ENCODE assay signal across 1 cellular context in the genomic region with DNA sequence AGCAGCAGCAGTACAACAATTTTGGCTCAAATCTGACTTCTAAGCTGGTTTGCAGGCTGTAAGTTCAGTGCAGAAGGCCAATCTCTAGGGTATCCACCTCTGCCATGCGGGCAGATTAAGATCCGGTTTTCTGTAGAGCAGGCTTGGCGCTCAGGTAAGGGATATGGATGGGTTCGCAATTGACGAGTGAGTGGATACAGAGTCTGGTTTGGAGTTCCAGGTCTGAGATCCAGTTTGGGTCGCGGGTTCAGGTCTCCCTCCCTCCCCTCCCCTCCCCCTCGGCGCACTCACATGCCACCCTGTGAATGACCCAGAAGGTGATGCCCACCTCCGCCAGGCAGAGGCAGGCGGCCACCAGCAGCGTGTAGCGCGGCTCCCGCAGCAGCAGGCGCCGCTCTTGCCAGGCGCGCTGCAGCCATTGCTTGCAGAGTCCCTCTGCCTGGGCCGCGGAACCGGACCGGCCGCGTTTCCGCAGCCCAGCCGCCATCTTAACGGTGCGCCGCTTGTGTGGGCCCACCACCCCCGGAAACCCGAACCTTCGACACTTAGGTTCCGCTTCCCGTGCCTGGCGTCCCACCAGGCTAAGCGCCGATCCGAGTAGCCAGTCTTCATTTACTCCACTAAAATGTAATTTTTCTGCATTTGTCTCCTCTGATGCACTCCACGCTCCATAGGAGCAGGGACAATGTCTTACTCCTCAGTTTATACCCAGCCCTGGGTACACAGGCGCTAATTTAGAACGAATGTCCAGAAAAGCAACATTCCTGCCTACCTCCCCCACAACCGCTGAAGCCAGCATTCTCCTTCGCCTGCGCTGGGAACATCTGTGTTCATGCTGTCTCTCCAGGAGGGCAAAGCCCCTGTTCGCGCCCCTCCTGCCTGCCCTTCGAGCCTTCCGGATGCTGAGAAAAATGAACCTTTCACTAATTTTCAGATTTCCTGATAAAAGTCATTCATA.
TF ChIP-seq lines count a peak whose summit lies in the region.

A gene (minus strand): TSS at position 509 of the 958 bp plus-strand sequence. CDS start 22 bp downstream, at position 487.

TF ChIP-seq in HepG2, 621 proteins besides CTCF, POLR2A, EP300 and RAD21 (continued from another document and continues in another):
- TF ChIP-seq, protein P1, sequence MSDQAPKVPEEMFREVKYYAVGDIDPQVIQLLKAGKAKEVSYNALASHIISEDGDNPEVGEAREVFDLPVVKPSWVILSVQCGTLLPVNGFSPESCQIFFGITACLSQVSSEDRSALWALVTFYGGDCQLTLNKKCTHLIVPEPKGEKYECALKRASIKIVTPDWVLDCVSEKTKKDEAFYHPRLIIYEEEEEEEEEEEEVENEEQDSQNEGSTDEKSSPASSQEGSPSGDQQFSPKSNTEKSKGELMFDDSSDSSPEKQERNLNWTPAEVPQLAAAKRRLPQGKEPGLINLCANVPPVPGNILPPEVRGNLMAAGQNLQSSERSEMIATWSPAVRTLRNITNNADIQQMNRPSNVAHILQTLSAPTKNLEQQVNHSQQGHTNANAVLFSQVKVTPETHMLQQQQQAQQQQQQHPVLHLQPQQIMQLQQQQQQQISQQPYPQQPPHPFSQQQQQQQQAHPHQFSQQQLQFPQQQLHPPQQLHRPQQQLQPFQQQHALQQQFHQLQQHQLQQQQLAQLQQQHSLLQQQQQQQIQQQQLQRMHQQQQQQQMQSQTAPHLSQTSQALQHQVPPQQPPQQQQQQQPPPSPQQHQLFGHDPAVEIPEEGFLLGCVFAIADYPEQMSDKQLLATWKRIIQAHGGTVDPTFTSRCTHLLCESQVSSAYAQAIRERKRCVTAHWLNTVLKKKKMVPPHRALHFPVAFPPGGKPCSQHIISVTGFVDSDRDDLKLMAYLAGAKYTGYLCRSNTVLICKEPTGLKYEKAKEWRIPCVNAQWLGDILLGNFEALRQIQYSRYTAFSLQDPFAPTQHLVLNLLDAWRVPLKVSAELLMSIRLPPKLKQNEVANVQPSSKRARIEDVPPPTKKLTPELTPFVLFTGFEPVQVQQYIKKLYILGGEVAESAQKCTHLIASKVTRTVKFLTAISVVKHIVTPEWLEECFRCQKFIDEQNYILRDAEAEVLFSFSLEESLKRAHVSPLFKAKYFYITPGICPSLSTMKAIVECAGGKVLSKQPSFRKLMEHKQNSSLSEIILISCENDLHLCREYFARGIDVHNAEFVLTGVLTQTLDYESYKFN (CRISPR knock-in tag; conservative IDR thresholded peaks at IDR 0.05), result no peak
- TF ChIP-seq KDM4B (CRISPR knock-in tag; IDR thresholded peaks at IDR 0.05), result peak; percentile 67
- no peak for TF ChIP-seq ZNF292 (CRISPR knock-in tag; IDR thresholded peaks at IDR 0.05; ENCODE audit: borderline replicate concordance, low read depth)
- TF ChIP-seq BCL6 (CRISPR knock-in tag; IDR thresholded peaks at IDR 0.05), result peak; percentile 54
- TF ChIP-seq, protein P2, sequence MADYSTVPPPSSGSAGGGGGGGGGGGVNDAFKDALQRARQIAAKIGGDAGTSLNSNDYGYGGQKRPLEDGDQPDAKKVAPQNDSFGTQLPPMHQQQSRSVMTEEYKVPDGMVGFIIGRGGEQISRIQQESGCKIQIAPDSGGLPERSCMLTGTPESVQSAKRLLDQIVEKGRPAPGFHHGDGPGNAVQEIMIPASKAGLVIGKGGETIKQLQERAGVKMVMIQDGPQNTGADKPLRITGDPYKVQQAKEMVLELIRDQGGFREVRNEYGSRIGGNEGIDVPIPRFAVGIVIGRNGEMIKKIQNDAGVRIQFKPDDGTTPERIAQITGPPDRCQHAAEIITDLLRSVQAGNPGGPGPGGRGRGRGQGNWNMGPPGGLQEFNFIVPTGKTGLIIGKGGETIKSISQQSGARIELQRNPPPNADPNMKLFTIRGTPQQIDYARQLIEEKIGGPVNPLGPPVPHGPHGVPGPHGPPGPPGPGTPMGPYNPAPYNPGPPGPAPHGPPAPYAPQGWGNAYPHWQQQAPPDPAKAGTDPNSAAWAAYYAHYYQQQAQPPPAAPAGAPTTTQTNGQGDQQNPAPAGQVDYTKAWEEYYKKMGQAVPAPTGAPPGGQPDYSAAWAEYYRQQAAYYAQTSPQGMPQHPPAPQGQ (CRISPR knock-in tag; IDR thresholded peaks at IDR 0.05; ENCODE audit: borderline replicate concordance), result no peak
- no peak for TF ChIP-seq ZNF546 (CRISPR knock-in tag; conservative IDR thresholded peaks at IDR 0.05)
- TF ChIP-seq HNF4G (IDR thresholded peaks at IDR 0.05; ENCODE audit: borderline replicate concordance, low read depth, low read length), result no peak; the same call in 1 of the 2 replicates
- no peak for TF ChIP-seq HNF4G (CRISPR knock-in tag; IDR thresholded peaks at IDR 0.05; ENCODE audit: borderline replicate concordance, low read depth)
- TF ChIP-seq CHD4 (IDR thresholded peaks at IDR 0.05; ENCODE audit: borderline replicate concordance, low read length), result no peak
- no peak for TF ChIP-seq GLI4 (CRISPR knock-in tag; IDR thresholded peaks at IDR 0.05; ENCODE audit: borderline replicate concordance)
- peak; percentile 87; the same call in 1 of the 2 replicates for TF ChIP-seq NRL (CRISPR knock-in tag; IDR thresholded peaks at IDR 0.05; ENCODE audit: borderline replicate concordance)
- TF ChIP-seq ZNF768 (CRISPR knock-in tag; IDR thresholded peaks at IDR 0.05), result peak; percentile 83
- TF ChIP-seq SOX6 (IDR thresholded peaks at IDR 0.05), result no peak
- TF ChIP-seq SOX6 (CRISPR knock-in tag; IDR thresholded peaks at IDR 0.05), result peak; percentile 42
- 0 out of 2 replicates have a peak, but pooled peaks have one; percentile 48 for TF ChIP-seq ZFP1 (CRISPR knock-in tag; IDR thresholded peaks at IDR 0.05)
- peak; percentile 80; the same call in 1 of the 2 replicates for TF ChIP-seq TP53 (CRISPR knock-in tag; conservative IDR thresholded peaks at IDR 0.05)
- TF ChIP-seq PHB2 (IDR thresholded peaks at IDR 0.05; ENCODE audit: partially characterized antibody), result no peak
- TF ChIP-seq MED8 (CRISPR knock-in tag; IDR thresholded peaks at IDR 0.05; ENCODE audit: insufficient replicate concordance), result peak; percentile 90
- TF ChIP-seq RBAK (CRISPR knock-in tag; IDR thresholded peaks at IDR 0.05), result no peak
- peak; percentile 87; the same call in 1 of the 2 replicates for TF ChIP-seq BORCS8-MEF2B (CRISPR knock-in tag; IDR thresholded peaks at IDR 0.05)
- no peak for TF ChIP-seq ZNF282 (IDR thresholded peaks at IDR 0.05; ENCODE audit: partially characterized antibody)
- TF ChIP-seq KDM5B (CRISPR knock-in tag; IDR thresholded peaks at IDR 0.05; ENCODE audit: borderline replicate concordance), result peak; percentile 87
- TF ChIP-seq, protein P3, sequence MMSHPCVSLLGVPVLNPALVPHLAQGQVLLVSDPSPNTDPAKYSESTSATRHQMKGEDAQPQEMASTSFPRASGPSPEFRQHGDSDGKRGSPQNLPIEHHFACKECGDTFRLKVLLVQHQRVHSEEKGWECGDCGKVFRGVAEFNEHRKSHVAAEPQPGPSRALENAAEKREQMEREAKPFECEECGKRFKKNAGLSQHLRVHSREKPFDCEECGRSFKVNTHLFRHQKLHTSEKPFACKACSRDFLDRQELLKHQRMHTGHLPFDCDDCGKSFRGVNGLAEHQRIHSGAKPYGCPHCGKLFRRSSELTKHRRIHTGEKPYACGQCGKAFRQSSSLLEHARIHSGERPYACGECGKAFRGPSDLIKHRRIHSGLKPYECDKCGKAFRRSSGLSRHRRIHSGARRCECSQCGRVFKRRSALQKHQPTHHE (CRISPR knock-in tag; IDR thresholded peaks at IDR 0.05; ENCODE audit: borderline replicate concordance), result 0 out of 2 replicates have a peak, but pooled peaks have one; percentile 47
- TF ChIP-seq, protein P4, sequence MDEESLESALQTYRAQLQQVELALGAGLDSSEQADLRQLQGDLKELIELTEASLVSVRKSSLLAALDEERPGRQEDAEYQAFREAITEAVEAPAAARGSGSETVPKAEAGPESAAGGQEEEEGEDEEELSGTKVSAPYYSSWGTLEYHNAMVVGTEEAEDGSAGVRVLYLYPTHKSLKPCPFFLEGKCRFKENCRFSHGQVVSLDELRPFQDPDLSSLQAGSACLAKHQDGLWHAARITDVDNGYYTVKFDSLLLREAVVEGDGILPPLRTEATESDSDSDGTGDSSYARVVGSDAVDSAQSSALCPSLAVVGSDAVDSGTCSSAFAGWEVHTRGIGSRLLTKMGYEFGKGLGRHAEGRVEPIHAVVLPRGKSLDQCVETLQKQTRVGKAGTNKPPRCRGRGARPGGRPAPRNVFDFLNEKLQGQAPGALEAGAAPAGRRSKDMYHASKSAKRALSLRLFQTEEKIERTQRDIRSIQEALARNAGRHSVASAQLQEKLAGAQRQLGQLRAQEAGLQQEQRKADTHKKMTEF (CRISPR knock-in tag; IDR thresholded peaks at IDR 0.05), result peak; percentile 66; the same call in 1 of the 2 replicates
- no peak for TF ChIP-seq NONO (IDR thresholded peaks at IDR 0.05)
- peak; percentile 84 for TF ChIP-seq NONO (CRISPR knock-in tag; conservative IDR thresholded peaks at IDR 0.05)
- peak; percentile 91 for TF ChIP-seq MTF2 (CRISPR knock-in tag; IDR thresholded peaks at IDR 0.05; ENCODE audit: borderline replicate concordance)
- peak; percentile 75 for TF ChIP-seq ZC3H13 (CRISPR knock-in tag; IDR thresholded peaks at IDR 0.05)
- peak; percentile 91 for TF ChIP-seq ZNF773 (CRISPR knock-in tag; IDR thresholded peaks at IDR 0.05; ENCODE audit: borderline replicate concordance)
- peak; percentile 94; the same call in 2 of the 3 replicates for TF ChIP-seq MXI1 (IDR thresholded peaks at IDR 0.05; ENCODE audit: borderline replicate concordance, low read depth, low read length)
- TF ChIP-seq, protein P5, sequence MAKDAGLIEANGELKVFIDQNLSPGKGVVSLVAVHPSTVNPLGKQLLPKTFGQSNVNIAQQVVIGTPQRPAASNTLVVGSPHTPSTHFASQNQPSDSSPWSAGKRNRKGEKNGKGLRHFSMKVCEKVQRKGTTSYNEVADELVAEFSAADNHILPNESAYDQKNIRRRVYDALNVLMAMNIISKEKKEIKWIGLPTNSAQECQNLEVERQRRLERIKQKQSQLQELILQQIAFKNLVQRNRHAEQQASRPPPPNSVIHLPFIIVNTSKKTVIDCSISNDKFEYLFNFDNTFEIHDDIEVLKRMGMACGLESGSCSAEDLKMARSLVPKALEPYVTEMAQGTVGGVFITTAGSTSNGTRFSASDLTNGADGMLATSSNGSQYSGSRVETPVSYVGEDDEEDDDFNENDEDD (CRISPR knock-in tag; IDR thresholded peaks at IDR 0.05; ENCODE audit: borderline replicate concordance), result peak; percentile 47; the same call in 1 of the 2 replicates
- TF ChIP-seq, protein P6, sequence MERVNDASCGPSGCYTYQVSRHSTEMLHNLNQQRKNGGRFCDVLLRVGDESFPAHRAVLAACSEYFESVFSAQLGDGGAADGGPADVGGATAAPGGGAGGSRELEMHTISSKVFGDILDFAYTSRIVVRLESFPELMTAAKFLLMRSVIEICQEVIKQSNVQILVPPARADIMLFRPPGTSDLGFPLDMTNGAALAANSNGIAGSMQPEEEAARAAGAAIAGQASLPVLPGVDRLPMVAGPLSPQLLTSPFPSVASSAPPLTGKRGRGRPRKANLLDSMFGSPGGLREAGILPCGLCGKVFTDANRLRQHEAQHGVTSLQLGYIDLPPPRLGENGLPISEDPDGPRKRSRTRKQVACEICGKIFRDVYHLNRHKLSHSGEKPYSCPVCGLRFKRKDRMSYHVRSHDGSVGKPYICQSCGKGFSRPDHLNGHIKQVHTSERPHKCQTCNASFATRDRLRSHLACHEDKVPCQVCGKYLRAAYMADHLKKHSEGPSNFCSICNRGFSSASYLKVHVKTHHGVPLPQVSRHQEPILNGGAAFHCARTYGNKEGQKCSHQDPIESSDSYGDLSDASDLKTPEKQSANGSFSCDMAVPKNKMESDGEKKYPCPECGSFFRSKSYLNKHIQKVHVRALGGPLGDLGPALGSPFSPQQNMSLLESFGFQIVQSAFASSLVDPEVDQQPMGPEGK (CRISPR knock-in tag; IDR thresholded peaks at IDR 0.05), result peak; percentile 65
- no peak for TF ChIP-seq MED13 (CRISPR knock-in tag; IDR thresholded peaks at IDR 0.05)
- TF ChIP-seq MEIS2 (CRISPR knock-in tag; IDR thresholded peaks at IDR 0.05), result peak; percentile 17; the same call in 1 of the 2 replicates
- no peak for TF ChIP-seq MEIS1 (CRISPR knock-in tag; IDR thresholded peaks at IDR 0.05; ENCODE audit: borderline replicate concordance)
- TF ChIP-seq NFATC3 (CRISPR knock-in tag; IDR thresholded peaks at IDR 0.05), result no peak
- TF ChIP-seq, protein P7, sequence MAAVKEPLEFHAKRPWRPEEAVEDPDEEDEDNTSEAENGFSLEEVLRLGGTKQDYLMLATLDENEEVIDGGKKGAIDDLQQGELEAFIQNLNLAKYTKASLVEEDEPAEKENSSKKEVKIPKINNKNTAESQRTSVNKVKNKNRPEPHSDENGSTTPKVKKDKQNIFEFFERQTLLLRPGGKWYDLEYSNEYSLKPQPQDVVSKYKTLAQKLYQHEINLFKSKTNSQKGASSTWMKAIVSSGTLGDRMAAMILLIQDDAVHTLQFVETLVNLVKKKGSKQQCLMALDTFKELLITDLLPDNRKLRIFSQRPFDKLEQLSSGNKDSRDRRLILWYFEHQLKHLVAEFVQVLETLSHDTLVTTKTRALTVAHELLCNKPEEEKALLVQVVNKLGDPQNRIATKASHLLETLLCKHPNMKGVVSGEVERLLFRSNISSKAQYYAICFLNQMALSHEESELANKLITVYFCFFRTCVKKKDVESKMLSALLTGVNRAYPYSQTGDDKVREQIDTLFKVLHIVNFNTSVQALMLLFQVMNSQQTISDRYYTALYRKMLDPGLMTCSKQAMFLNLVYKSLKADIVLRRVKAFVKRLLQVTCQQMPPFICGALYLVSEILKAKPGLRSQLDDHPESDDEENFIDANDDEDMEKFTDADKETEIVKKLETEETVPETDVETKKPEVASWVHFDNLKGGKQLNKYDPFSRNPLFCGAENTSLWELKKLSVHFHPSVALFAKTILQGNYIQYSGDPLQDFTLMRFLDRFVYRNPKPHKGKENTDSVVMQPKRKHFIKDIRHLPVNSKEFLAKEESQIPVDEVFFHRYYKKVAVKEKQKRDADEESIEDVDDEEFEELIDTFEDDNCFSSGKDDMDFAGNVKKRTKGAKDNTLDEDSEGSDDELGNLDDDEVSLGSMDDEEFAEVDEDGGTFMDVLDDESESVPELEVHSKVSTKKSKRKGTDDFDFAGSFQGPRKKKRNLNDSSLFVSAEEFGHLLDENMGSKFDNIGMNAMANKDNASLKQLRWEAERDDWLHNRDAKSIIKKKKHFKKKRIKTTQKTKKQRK (IDR thresholded peaks at IDR 0.05; ENCODE audit: low read length), result no peak
- TF ChIP-seq, protein P8, sequence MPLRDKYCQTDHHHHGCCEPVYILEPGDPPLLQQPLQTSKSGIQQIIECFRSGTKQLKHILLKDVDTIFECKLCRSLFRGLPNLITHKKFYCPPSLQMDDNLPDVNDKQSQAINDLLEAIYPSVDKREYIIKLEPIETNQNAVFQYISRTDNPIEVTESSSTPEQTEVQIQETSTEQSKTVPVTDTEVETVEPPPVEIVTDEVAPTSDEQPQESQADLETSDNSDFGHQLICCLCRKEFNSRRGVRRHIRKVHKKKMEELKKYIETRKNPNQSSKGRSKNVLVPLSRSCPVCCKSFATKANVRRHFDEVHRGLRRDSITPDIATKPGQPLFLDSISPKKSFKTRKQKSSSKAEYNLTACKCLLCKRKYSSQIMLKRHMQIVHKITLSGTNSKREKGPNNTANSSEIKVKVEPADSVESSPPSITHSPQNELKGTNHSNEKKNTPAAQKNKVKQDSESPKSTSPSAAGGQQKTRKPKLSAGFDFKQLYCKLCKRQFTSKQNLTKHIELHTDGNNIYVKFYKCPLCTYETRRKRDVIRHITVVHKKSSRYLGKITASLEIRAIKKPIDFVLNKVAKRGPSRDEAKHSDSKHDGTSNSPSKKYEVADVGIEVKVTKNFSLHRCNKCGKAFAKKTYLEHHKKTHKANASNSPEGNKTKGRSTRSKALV (CRISPR knock-in tag; IDR thresholded peaks at IDR 0.05), result no peak
